2 cellular contexts compared by ENCODE assay signal in the genomic region with DNA sequence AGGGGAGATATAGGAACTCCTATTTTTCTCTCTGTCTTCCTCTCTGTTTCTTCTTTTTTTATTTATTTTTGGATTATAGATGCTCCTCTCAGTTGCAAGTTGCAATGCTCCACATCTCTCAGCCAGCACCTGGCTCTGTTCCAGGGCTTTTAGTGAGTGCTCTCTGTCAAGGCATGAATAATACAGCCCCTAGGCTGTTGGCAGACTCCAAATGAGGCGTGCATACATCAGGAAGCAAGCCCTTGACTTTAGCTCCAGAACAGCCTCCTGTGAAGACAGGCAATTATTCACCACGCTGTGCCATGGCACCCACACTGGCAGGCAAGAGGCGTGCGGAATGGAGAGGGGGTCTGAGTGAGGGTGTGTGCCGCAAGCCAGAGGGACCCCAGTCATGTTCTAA.
A peak's percentile ranks its signal among the peaks of the same experiment; 100 is the strongest.
TF ChIP-seq lines count a peak whose summit lies in the region.

No MANE protein-coding gene starts in this region.

TF ChIP-seq in HEK293, 187 proteins besides CTCF, POLR2A, EP300 and RAD21 (continued from another document and continues in another):
- TF ChIP-seq, protein P1, sequence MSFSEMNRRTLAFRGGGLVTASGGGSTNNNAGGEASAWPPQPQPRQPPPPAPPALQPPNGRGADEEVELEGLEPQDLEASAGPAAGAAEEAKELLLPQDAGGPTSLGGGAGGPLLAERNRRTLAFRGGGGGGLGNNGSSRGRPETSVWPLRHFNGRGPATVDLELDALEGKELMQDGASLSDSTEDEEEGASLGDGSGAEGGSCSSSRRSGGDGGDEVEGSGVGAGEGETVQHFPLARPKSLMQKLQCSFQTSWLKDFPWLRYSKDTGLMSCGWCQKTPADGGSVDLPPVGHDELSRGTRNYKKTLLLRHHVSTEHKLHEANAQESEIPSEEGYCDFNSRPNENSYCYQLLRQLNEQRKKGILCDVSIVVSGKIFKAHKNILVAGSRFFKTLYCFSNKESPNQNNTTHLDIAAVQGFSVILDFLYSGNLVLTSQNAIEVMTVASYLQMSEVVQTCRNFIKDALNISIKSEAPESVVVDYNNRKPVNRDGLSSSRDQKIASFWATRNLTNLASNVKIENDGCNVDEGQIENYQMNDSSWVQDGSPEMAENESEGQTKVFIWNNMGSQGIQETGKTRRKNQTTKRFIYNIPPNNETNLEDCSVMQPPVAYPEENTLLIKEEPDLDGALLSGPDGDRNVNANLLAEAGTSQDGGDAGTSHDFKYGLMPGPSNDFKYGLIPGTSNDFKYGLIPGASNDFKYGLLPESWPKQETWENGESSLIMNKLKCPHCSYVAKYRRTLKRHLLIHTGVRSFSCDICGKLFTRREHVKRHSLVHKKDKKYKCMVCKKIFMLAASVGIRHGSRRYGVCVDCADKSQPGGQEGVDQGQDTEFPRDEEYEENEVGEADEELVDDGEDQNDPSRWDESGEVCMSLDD (tag by site-specific recombination; IDR thresholded peaks at IDR 0.05) = no peak
- TF ChIP-seq ZNF549 (tag by site-specific recombination; IDR thresholded peaks at IDR 0.05) (no peak), ZNF624 (tag by site-specific recombination; IDR thresholded peaks at IDR 0.05) (no peak), ZNF394 (tag by site-specific recombination; IDR thresholded peaks at IDR 0.05; ENCODE audit: borderline replicate concordance) (no peak), ZNF155 (tag by site-specific recombination; IDR thresholded peaks at IDR 0.05) (no peak), GLIS1 (tag by site-specific recombination; IDR thresholded peaks at IDR 0.05) (peak; percentile 81), ZNF23 (tag by site-specific recombination; IDR thresholded peaks at IDR 0.05; ENCODE audit: borderline replicate concordance) (no peak), ZNF768 (tag by site-specific recombination; IDR thresholded peaks at IDR 0.05) (no peak), ZNF48 (tag by site-specific recombination; IDR thresholded peaks at IDR 0.05) (no peak), ZNF548 (tag by site-specific recombination; IDR thresholded peaks at IDR 0.05) (no peak), ZNF350 (tag by site-specific recombination; IDR thresholded peaks at IDR 0.05) (no peak), ZFP41 (tag by site-specific recombination; IDR thresholded peaks at IDR 0.05; ENCODE audit: borderline replicate concordance) (no peak), ZFP3 (tag by site-specific recombination; IDR thresholded peaks at IDR 0.05; ENCODE audit: low read depth) (no peak), ZNF792 (tag by site-specific recombination; IDR thresholded peaks at IDR 0.05) (no peak), ZBTB48 (tag by site-specific recombination; IDR thresholded peaks at IDR 0.05) (no peak), GLI4 (tag by site-specific recombination; IDR thresholded peaks at IDR 0.05) (no peak), ZBTB21 (tag by site-specific recombination; IDR thresholded peaks at IDR 0.05) (no peak), ZNF302 (tag by site-specific recombination; IDR thresholded peaks at IDR 0.05; ENCODE audit: low read depth) (no peak), ZEB2 (tag by site-specific recombination; IDR thresholded peaks at IDR 0.05) (peak; percentile 47; the same call in 1 of the 2 replicates), ZNF785 (tag by site-specific recombination; IDR thresholded peaks at IDR 0.05) (no peak), YY1 (tag by site-specific recombination; IDR thresholded peaks at IDR 0.05) (no peak), ZNF521 (tag by site-specific recombination; IDR thresholded peaks at IDR 0.05) (no peak), ZNF248 (tag by site-specific recombination; IDR thresholded peaks at IDR 0.05) (no peak), OVOL3 (tag by site-specific recombination; IDR thresholded peaks at IDR 0.05) (no peak)
- TF ChIP-seq, protein P2, sequence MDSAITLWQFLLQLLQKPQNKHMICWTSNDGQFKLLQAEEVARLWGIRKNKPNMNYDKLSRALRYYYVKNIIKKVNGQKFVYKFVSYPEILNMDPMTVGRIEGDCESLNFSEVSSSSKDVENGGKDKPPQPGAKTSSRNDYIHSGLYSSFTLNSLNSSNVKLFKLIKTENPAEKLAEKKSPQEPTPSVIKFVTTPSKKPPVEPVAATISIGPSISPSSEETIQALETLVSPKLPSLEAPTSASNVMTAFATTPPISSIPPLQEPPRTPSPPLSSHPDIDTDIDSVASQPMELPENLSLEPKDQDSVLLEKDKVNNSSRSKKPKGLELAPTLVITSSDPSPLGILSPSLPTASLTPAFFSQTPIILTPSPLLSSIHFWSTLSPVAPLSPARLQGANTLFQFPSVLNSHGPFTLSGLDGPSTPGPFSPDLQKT (IDR thresholded peaks at IDR 0.05; ENCODE audit: borderline replicate concordance, low read depth, low read length) = no peak
- TF ChIP-seq, protein P3, sequence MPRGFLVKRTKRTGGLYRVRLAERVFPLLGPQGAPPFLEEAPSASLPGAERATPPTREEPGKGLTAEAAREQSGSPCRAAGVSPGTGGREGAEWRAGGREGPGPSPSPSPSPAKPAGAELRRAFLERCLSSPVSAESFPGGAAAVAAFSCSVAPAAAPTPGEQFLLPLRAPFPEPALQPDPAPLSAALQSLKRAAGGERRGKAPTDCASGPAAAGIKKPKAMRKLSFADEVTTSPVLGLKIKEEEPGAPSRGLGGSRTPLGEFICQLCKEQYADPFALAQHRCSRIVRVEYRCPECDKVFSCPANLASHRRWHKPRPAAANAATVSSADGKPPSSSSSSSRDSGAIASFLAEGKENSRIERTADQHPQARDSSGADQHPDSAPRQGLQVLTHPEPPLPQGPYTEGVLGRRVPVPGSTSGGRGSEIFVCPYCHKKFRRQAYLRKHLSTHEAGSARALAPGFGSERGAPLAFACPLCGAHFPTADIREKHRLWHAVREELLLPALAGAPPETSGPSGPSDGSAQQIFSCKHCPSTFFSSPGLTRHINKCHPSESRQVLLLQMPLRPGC (tag by site-specific recombination; IDR thresholded peaks at IDR 0.05) = no peak
- TF ChIP-seq, protein P4, sequence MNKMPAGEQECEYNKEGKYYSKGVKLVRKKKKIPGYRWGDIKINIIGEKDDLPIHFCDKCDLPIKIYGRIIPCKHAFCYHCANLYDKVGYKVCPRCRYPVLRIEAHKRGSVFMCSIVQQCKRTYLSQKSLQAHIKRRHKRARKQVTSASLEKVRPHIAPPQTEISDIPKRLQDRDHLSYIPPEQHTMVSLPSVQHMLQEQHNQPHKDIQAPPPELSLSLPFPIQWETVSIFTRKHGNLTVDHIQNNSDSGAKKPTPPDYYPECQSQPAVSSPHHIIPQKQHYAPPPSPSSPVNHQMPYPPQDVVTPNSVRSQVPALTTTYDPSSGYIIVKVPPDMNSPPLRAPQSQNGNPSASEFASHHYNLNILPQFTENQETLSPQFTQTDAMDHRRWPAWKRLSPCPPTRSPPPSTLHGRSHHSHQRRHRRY (tag by site-specific recombination; IDR thresholded peaks at IDR 0.05) = no peak

TF ChIP-seq in H1, 55 proteins besides CTCF, POLR2A, EP300 and RAD21 (continued from another document):
- TF ChIP-seq TAF7 (optimal IDR thresholded peaks at IDR 0.05; ENCODE audit: borderline replicate concordance, low read depth, low read length) = no peak
- no peak for TF ChIP-seq BACH1 (IDR thresholded peaks at IDR 0.05; ENCODE audit: low read length)
